1 cellular context compared by ENCODE assay signal in genomic region chr1:230176871-230177411, GRCh38.
TF ChIP-seq lines count a peak whose summit lies in the region.

No MANE protein-coding gene starts in this region.

TF ChIP-seq in HepG2, 621 proteins besides CTCF, POLR2A, EP300 and RAD21 (continued from another document):
- TF ChIP-seq RNF2 (conservative IDR thresholded peaks at IDR 0.05; ENCODE audit: low read depth) (no peak), SKI (IDR thresholded peaks at IDR 0.05; ENCODE audit: partially characterized antibody) (no peak), ATF4 (CRISPR knock-in tag; IDR thresholded peaks at IDR 0.05) (no peak), ZNF766 (CRISPR knock-in tag; IDR thresholded peaks at IDR 0.05; ENCODE audit: borderline replicate concordance) (no peak), ZNF281 (CRISPR knock-in tag; IDR thresholded peaks at IDR 0.05; ENCODE audit: borderline replicate concordance) (no peak), SP1 (IDR thresholded peaks at IDR 0.05) (no peak), SP1 (CRISPR knock-in tag; IDR thresholded peaks at IDR 0.05) (no peak), MTF2 (CRISPR knock-in tag; IDR thresholded peaks at IDR 0.05; ENCODE audit: borderline replicate concordance) (no peak), NCOA1 (CRISPR knock-in tag; IDR thresholded peaks at IDR 0.05) (no peak), ZNF800 (CRISPR knock-in tag; IDR thresholded peaks at IDR 0.05) (no peak), ZNF101 (CRISPR knock-in tag; IDR thresholded peaks at IDR 0.05; ENCODE audit: borderline replicate concordance, low read depth) (no peak), ZNF552 (CRISPR knock-in tag; IDR thresholded peaks at IDR 0.05; ENCODE audit: borderline replicate concordance) (no peak)
